Comparison of ENCODE assay signal across 10 cellular contexts in genomic region chr5:39080168-39080567, GRCh38.
"Had no signal": no experiment of that assay in that cellular context is flagged by ENCODE, and none has a peak within 500 bp of the region (broad histone marks: within the 10 kb centered on the region; RNA-seq: fewer than 3 reads in every experiment).

No MANE protein-coding gene starts in this region.

- H2AFZ ChIP-seq: parathyroid adenoma had no signal

- H3K4me2 ChIP-seq: smooth muscle cell had no signal

- H3K79me2 ChIP-seq: parathyroid adenoma had no signal

- H3K9me3 ChIP-seq: adrenal gland, esophagus squamous epithelium, stomach, testis, upper lobe of left lung had no signal

- DNase-seq: activated CD4-positive, alpha-beta T cell treated with anti-CD3 and anti-CD28 coated beads, Interleukin-2, amount 50 U/mL, for 4 hours; activated gamma-delta T cell; effector memory CD4-positive, alpha-beta T cell; esophagus squamous epithelium had no signal

- H3K4me1 ChIP-seq: parathyroid adenoma, testis had no signal

- H3K4me3 ChIP-seq: adrenal gland, esophagus squamous epithelium, smooth muscle cell, stomach, testis, upper lobe of left lung had no signal

- H3K27me3 ChIP-seq: adrenal gland, esophagus squamous epithelium, stomach, testis, upper lobe of left lung had no signal

- H3K36me3 ChIP-seq: adrenal gland, esophagus squamous epithelium, stomach, upper lobe of left lung had no signal

- H3K27ac ChIP-seq: adrenal gland, esophagus squamous epithelium, parathyroid adenoma, stomach, testis, upper lobe of left lung had no signal

- H3K9ac ChIP-seq: parathyroid adenoma had no signal
